8 cellular contexts compared by ENCODE assay signal in genomic region chr15:29568840-29569532, GRCh38.
A peak's percentile ranks its signal among the peaks of the same experiment; 100 is the strongest.
DNase-seq lines count a peak whose midpoint lies in the region; FAIRE-seq and TF ChIP-seq lines count a peak whose summit lies in the region.

No MANE protein-coding gene starts in this region.

- no peak overlapping the region for H4K91ac ChIP-seq in mesenchymal stem cell (ENCODE audit: low read length)

- no peak overlapping the region for H3K27ac ChIP-seq in mesenchymal stem cell (ENCODE audit: low read length, poor library complexity, severe bottlenecking)
- no peak overlapping the region for H3K27ac ChIP-seq in ascending aorta

- TF ChIP-seq CTCF in LNCaP clone FGC (IDR thresholded peaks at IDR 0.05; ENCODE audit: control insufficient read depth, extremely low read depth, insufficient read depth) (peak; percentile 83), ascending aorta (IDR thresholded peaks at IDR 0.05) (no peak)

- 83% methylated on average over 7 of the region's 9 CpGs for WGBS in mesenchymal stem cell

- DNase-seq in DMS 273 (lab: John Stamatoyannopoulos, UW; ENCODE audit: unreplicated experiment), result peak; percentile 78
- peak; percentile 43 for DNase-seq in LNCaP clone FGC (ENCODE audit: low read depth)
- DNase-seq in amniotic epithelial cell (ENCODE audit: low read depth), result peak; percentile 7
- DNase-seq in mesenchymal stem cell, result no peak
- DNase-seq in KG1 (lab: John Stamatoyannopoulos, UW), result no peak
- no peak for DNase-seq in RCC 7860 (ENCODE audit: low spot score)
- DNase-seq in ascending aorta (ENCODE audit: low spot score in 2 of 2), result no peak
- DNase-seq in occipital lobe (lab: John Stamatoyannopoulos, UW), result no peak

- H3K4me3 ChIP-seq in LNCaP clone FGC (ENCODE audit: low read depth, low read length) (no peak overlapping the region), mesenchymal stem cell (ENCODE audit: insufficient read depth in 1 of 2, low read depth in 1 of 2, low read length in 2 of 2) (no peak overlapping the region), ascending aorta (peak overlapping the region in 1 of 2 donors; percentile 67)

- intact Hi-C loops in ascending aorta (cut with DNase I), result no loop called here

- no peak overlapping the region for H2AK5ac ChIP-seq in mesenchymal stem cell (ENCODE audit: low read length, severe bottlenecking)

- H3K23ac ChIP-seq in mesenchymal stem cell (ENCODE audit: low read length in 2 of 2), result no peak overlapping the region

- no peak for FAIRE-seq in RCC 7860 (lab: Jason Lieb, UNC)

- H3K14ac ChIP-seq in mesenchymal stem cell (ENCODE audit: low read length in 2 of 2), result no peak overlapping the region

- no peak overlapping the region for H3K4ac ChIP-seq in mesenchymal stem cell (ENCODE audit: low read depth in 1 of 2, low read length in 2 of 2)

- H3K9me3 ChIP-seq in mesenchymal stem cell (ENCODE audit: control insufficient read depth, low read length) (no peaks in the 10 kb centered on the region), ascending aorta (no peaks in the 10 kb centered on the region)

- H2BK15ac ChIP-seq in mesenchymal stem cell (ENCODE audit: low read depth, poor library complexity, severe bottlenecking), result no peak overlapping the region

- H3K27me3 ChIP-seq in mesenchymal stem cell (ENCODE audit: control insufficient read depth in 1 of 2, insufficient read depth in 1 of 2, low read length in 2 of 2) (peaks cover 43 to 57% of the 10 kb centered on the region in 2 experiments), ascending aorta (no peaks in the 10 kb centered on the region)

- H2AFZ ChIP-seq in mesenchymal stem cell (ENCODE audit: low read depth, low read length), result no peak overlapping the region

- no peak overlapping the region for H4K8ac ChIP-seq in mesenchymal stem cell (ENCODE audit: low read length)

- H3K4me1 ChIP-seq in mesenchymal stem cell (ENCODE audit: control insufficient read depth, insufficient read depth, low read depth, low read length) (peaks cover 19% of the 10 kb centered on the region), ascending aorta (no peaks in the 10 kb centered on the region)

- H2BK5ac ChIP-seq in mesenchymal stem cell (ENCODE audit: low read depth, low read length, poor library complexity, severe bottlenecking), result no peak overlapping the region

- no peak overlapping the region for H2BK120ac ChIP-seq in mesenchymal stem cell (ENCODE audit: low read depth, low read length)

- H2BK12ac ChIP-seq in mesenchymal stem cell (ENCODE audit: low read length in 2 of 2), result no peak overlapping the region

- H3K79me1 ChIP-seq in mesenchymal stem cell (replicated peaks; ENCODE audit: low read length, poor library complexity, severe bottlenecking), result peaks cover 3% of the 10 kb centered on the region

- peak overlapping the region; percentile 28 for H3K4me2 ChIP-seq in mesenchymal stem cell (ENCODE audit: low read length, poor library complexity, severe bottlenecking)

- no peaks in the 10 kb centered on the region for H3K36me3 ChIP-seq in mesenchymal stem cell (ENCODE audit: control insufficient read depth in 1 of 2, insufficient read depth in 2 of 2, low read depth in 1 of 2, low read length in 2 of 2)
- no peaks in the 10 kb centered on the region for H3K36me3 ChIP-seq in ascending aorta

- no peak overlapping the region for H3K18ac ChIP-seq in mesenchymal stem cell (ENCODE audit: low read depth in 1 of 2, low read length in 2 of 2)

- no peak overlapping the region for H3K9ac ChIP-seq in mesenchymal stem cell (ENCODE audit: low read length)

Comparison
In these comparisons a context has a peak if more than half of its experiments do, and no peak if none do; other contexts are left out.
1. DNase-seq: peak in DMS 273 (single experiment), LNCaP clone FGC (single experiment) and amniotic epithelial cell (single experiment); none in mesenchymal stem cell (single experiment), KG1 (single experiment), RCC 7860 (single experiment), ascending aorta (0 of 2) and occipital lobe (single experiment).